In genomic region chr16:29009050-29009837, GRCh38 we compare ENCODE assay signal across 1 cellular context.
TF ChIP-seq lines count a peak whose summit lies in the region.

No MANE protein-coding gene starts in this region.

TF ChIP-seq in K562, 482 proteins besides CTCF, POLR2A, EP300 and RAD21 (continued from another document and continues in another):
- TF ChIP-seq, protein P1, sequence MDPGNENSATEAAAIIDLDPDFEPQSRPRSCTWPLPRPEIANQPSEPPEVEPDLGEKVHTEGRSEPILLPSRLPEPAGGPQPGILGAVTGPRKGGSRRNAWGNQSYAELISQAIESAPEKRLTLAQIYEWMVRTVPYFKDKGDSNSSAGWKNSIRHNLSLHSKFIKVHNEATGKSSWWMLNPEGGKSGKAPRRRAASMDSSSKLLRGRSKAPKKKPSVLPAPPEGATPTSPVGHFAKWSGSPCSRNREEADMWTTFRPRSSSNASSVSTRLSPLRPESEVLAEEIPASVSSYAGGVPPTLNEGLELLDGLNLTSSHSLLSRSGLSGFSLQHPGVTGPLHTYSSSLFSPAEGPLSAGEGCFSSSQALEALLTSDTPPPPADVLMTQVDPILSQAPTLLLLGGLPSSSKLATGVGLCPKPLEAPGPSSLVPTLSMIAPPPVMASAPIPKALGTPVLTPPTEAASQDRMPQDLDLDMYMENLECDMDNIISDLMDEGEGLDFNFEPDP (CRISPR knock-in tag; IDR thresholded peaks at IDR 0.05), result no peak
- TF ChIP-seq, protein P2, sequence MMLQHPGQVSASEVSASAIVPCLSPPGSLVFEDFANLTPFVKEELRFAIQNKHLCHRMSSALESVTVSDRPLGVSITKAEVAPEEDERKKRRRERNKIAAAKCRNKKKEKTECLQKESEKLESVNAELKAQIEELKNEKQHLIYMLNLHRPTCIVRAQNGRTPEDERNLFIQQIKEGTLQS (IDR thresholded peaks at IDR 0.05), result no peak; the same call in 1 of the 2 replicates
- TF ChIP-seq, protein P2 (CRISPR knock-in tag; conservative IDR thresholded peaks at IDR 0.05), result no peak
- TF ChIP-seq EZH2 (IDR thresholded peaks at IDR 0.05; ENCODE audit: borderline replicate concordance, low read depth, low read length) (no peak), SMARCB1 (IDR thresholded peaks at IDR 0.05; ENCODE audit: insufficient read length, low read depth) (no peak), NFIC (IDR thresholded peaks at IDR 0.05) (peak; percentile 83), SMAD2 (IDR thresholded peaks at IDR 0.05; ENCODE audit: low read depth, low read length) (no peak), EGR1 (conservative IDR thresholded peaks at IDR 0.05) (peak; percentile 98), ZNF717 (CRISPR knock-in tag; IDR thresholded peaks at IDR 0.05) (no peak), KLF16 (IDR thresholded peaks at IDR 0.05) (peak; percentile 96), ATF2 (CRISPR knock-in tag; IDR thresholded peaks at IDR 0.05) (no peak), ZBTB8A (IDR thresholded peaks at IDR 0.05; ENCODE audit: partially characterized antibody) (no peak), ZNF766 (CRISPR knock-in tag; conservative IDR thresholded peaks at IDR 0.05) (0 out of 2 replicates have a peak, but pooled peaks have one; percentile 59), SIRT6 (IDR thresholded peaks at IDR 0.05; ENCODE audit: low read depth, low read length) (no peak), TCF7L2 (IDR thresholded peaks at IDR 0.05; ENCODE audit: low read depth, low read length) (no peak), ZNF217 (CRISPR knock-in tag; IDR thresholded peaks at IDR 0.05) (no peak), PHB (CRISPR knock-in tag; IDR thresholded peaks at IDR 0.05) (no peak), CEBPB (tag; IDR thresholded peaks at IDR 0.05) (no peak), ARNT (IDR thresholded peaks at IDR 0.05) (peak; percentile 78 to 85; a peak in 3 of 4 replicates), ZNF444 (CRISPR knock-in tag; IDR thresholded peaks at IDR 0.05) (no peak), SNRNP70 (optimal IDR thresholded peaks at IDR 0.05; ENCODE audit: low read depth, low read length) (no peak), ZNF316 (IDR thresholded peaks at IDR 0.05) (no peak), ZKSCAN1 (IDR thresholded peaks at IDR 0.05; ENCODE audit: low read depth, low read length) (no peak; the same call in 1 of the 2 replicates), CBFB (CRISPR knock-in tag; IDR thresholded peaks at IDR 0.05) (no peak), MXD1 (CRISPR knock-in tag; IDR thresholded peaks at IDR 0.05; ENCODE audit: borderline replicate concordance, poor library complexity, severe bottlenecking) (no peak), ZNF134 (CRISPR knock-in tag; conservative IDR thresholded peaks at IDR 0.05) (no peak), FOSL1 (tag; conservative IDR thresholded peaks at IDR 0.05) (peak; percentile 55), SP1 (CRISPR knock-in tag; IDR thresholded peaks at IDR 0.05) (peak; percentile 46), HMGN3 (IDR thresholded peaks at IDR 0.05; ENCODE audit: borderline replicate concordance, extremely low read depth, insufficient read length, low read depth, low read length) (peak; percentile 94), TOE1 (IDR thresholded peaks at IDR 0.05; ENCODE audit: borderline replicate concordance) (peak; percentile 62; the same call in 1 of the 2 replicates), TOE1 (CRISPR knock-in tag; IDR thresholded peaks at IDR 0.05; ENCODE audit: borderline replicate concordance, low read depth) (no peak), TEAD2 (tag; IDR thresholded peaks at IDR 0.05) (no peak), FOXP1 (CRISPR knock-in tag; IDR thresholded peaks at IDR 0.05) (no peak), HNRNPL (IDR thresholded peaks at IDR 0.05; ENCODE audit: low read depth, low read length) (no peak), KDM1A (IDR thresholded peaks at IDR 0.05) (peak; percentile 52 to 64; a peak in 3 of 4 replicates), RHOXF2B (CRISPR knock-in tag; conservative IDR thresholded peaks at IDR 0.05) (0 out of 2 replicates have a peak, but pooled peaks have one; percentile 37), ZBTB49 (CRISPR knock-in tag; IDR thresholded peaks at IDR 0.05; ENCODE audit: borderline replicate concordance) (no peak), ZZZ3 (IDR thresholded peaks at IDR 0.05) (no peak)
- TF ChIP-seq, protein P3, sequence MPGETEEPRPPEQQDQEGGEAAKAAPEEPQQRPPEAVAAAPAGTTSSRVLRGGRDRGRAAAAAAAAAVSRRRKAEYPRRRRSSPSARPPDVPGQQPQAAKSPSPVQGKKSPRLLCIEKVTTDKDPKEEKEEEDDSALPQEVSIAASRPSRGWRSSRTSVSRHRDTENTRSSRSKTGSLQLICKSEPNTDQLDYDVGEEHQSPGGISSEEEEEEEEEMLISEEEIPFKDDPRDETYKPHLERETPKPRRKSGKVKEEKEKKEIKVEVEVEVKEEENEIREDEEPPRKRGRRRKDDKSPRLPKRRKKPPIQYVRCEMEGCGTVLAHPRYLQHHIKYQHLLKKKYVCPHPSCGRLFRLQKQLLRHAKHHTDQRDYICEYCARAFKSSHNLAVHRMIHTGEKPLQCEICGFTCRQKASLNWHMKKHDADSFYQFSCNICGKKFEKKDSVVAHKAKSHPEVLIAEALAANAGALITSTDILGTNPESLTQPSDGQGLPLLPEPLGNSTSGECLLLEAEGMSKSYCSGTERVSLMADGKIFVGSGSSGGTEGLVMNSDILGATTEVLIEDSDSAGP (CRISPR knock-in tag; IDR thresholded peaks at IDR 0.05), result no peak
- TF ChIP-seq, protein P4, sequence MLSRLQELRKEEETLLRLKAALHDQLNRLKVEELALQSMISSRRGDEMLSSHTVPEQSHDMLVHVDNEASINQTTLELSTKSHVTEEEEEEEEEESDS (CRISPR knock-in tag; IDR thresholded peaks at IDR 0.05), result no peak
- TF ChIP-seq, protein P5, sequence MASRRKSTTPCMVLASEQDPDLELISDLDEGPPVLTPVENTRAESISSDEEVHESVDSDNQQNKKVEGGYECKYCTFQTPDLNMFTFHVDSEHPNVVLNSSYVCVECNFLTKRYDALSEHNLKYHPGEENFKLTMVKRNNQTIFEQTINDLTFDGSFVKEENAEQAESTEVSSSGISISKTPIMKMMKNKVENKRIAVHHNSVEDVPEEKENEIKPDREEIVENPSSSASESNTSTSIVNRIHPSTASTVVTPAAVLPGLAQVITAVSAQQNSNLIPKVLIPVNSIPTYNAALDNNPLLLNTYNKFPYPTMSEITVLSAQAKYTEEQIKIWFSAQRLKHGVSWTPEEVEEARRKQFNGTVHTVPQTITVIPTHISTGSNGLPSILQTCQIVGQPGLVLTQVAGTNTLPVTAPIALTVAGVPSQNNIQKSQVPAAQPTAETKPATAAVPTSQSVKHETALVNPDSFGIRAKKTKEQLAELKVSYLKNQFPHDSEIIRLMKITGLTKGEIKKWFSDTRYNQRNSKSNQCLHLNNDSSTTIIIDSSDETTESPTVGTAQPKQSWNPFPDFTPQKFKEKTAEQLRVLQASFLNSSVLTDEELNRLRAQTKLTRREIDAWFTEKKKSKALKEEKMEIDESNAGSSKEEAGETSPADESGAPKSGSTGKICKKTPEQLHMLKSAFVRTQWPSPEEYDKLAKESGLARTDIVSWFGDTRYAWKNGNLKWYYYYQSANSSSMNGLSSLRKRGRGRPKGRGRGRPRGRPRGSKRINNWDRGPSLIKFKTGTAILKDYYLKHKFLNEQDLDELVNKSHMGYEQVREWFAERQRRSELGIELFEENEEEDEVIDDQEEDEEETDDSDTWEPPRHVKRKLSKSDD (conservative IDR thresholded peaks at IDR 0.05; ENCODE audit: low read length), result no peak
- TF ChIP-seq, protein P6, sequence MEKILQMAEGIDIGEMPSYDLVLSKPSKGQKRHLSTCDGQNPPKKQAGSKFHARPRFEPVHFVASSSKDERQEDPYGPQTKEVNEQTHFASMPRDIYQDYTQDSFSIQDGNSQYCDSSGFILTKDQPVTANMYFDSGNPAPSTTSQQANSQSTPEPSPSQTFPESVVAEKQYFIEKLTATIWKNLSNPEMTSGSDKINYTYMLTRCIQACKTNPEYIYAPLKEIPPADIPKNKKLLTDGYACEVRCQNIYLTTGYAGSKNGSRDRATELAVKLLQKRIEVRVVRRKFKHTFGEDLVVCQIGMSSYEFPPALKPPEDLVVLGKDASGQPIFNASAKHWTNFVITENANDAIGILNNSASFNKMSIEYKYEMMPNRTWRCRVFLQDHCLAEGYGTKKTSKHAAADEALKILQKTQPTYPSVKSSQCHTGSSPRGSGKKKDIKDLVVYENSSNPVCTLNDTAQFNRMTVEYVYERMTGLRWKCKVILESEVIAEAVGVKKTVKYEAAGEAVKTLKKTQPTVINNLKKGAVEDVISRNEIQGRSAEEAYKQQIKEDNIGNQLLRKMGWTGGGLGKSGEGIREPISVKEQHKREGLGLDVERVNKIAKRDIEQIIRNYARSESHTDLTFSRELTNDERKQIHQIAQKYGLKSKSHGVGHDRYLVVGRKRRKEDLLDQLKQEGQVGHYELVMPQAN (IDR thresholded peaks at IDR 0.05; ENCODE audit: borderline replicate concordance), result peak; percentile 82
- TF ChIP-seq, protein P7, sequence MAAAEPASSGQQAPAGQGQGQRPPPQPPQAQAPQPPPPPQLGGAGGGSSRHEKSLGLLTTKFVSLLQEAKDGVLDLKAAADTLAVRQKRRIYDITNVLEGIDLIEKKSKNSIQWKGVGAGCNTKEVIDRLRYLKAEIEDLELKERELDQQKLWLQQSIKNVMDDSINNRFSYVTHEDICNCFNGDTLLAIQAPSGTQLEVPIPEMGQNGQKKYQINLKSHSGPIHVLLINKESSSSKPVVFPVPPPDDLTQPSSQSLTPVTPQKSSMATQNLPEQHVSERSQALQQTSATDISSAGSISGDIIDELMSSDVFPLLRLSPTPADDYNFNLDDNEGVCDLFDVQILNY (CRISPR knock-in tag; IDR thresholded peaks at IDR 0.05), result no peak
